ENCODE assay signal across 10 cellular contexts in the genomic region with DNA sequence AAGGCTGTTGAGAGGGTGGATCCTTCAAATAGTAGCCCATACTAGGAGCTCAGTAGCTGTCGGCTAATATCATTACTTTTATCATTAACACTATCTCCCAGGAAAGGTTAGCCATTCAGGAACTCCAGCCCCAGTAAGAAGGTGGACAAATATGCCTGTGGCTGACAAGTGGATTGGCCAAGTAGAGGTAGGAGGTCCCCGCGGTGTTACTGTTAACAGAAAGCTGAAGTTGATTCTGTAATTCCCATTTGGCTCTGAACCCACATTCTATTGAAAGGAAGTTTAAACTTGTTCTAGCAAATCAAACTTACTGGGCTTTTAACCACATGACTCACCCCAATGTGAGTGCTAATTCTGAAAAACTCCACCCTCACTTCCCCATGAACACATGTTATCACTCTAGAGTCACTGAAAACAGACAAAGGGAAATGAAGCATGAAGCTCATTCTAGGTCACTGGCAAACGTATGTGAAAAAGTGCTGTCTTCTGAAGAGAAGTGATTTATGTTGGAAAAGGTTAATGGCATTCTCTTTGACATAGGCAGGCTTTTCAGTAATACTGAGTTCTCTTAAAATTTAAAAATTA.
A peak's percentile ranks its signal among the peaks of the same experiment; 100 is the strongest.
DNase-seq lines count a peak whose midpoint lies in the region; ATAC-seq and TF ChIP-seq lines count a peak whose summit lies in the region.
"Had no signal": no experiment of that assay in that cellular context is flagged by ENCODE, and none has a peak within 500 bp of the region (broad histone marks: within the 10 kb centered on the region; RNA-seq: fewer than 3 reads in every experiment).

No MANE protein-coding gene starts in this region.

- H3K4me3 ChIP-seq in GM23338, result no peak overlapping the region
- H3K4me3 ChIP-seq: Peyer's patch, uterus had no signal

- no peaks in the 10 kb centered on the region for H3K36me3 ChIP-seq in GM23338 (ENCODE audit: insufficient read depth)
- H3K36me3 ChIP-seq: Peyer's patch, uterus had no signal

- peak; percentile 95 for ATAC-seq in GM18505 (IDR thresholded peaks at IDR 0.05; ENCODE audit: unreplicated experiment)
- peak; percentile 58 for ATAC-seq in HG03280 (IDR thresholded peaks at IDR 0.05; ENCODE audit: unreplicated experiment)
- no peak for ATAC-seq in GM23338
- ATAC-seq in GM21367 (IDR thresholded peaks at IDR 0.05; ENCODE audit: unreplicated experiment), result no peak

- H3K27ac ChIP-seq in GM23338 (ENCODE audit: low read depth), result no peak overlapping the region
- H3K27ac ChIP-seq: Peyer's patch, uterus had no signal

- no peaks in the 10 kb centered on the region for H4K20me1 ChIP-seq in GM23338 (replicated peaks; ENCODE audit: insufficient read depth)

- no peak for TF ChIP-seq POLR2A in GM18505 (IDR thresholded peaks at IDR 0.05; ENCODE audit: borderline replicate concordance, extremely low read depth, insufficient read depth, insufficient read length)

- H3K27ac Mint-ChIP-seq in HFFc6 (no peak overlapping the region), GM23338 (no peak overlapping the region)

- H3F3A ChIP-seq in GM23338 (replicated peaks; ENCODE audit: low read depth), result no peaks in the 10 kb centered on the region

- H3K27me3 Mint-ChIP-seq in HFFc6 (ENCODE audit: insufficient read depth) (no peaks in the 10 kb centered on the region; the same call in 1 of the 2 replicates), GM23338 (ENCODE audit: insufficient read depth, low read depth, poor library complexity) (no peaks in the 10 kb centered on the region)

- no peaks in the 10 kb centered on the region; the same call in 1 of the 2 replicates for H3K9me2 ChIP-seq in GM23338 (ENCODE audit: insufficient read depth)

- H3K4me2 ChIP-seq in GM23338, result no peak overlapping the region

- H3K9me3 Mint-ChIP-seq in HFFc6 (peaks cover 20% of the 10 kb centered on the region), GM23338 (no peaks in the 10 kb centered on the region)

- DNase-seq in amniotic epithelial cell (ENCODE audit: low read depth) (peak; percentile 10), non-pigmented ciliary epithelial cell (ENCODE audit: low read depth) (peak; percentile 74), NCI-H2081 (lab: John Stamatoyannopoulos, UW) (no peak), HFFc6 (no peak), GM23338 (ENCODE audit: low spot score) (no peak)
- DNase-seq: Peyer's patch, uterus had no signal

- H3K27me3 ChIP-seq in GM23338 (ENCODE audit: insufficient read depth), result no peaks in the 10 kb centered on the region
- H3K27me3 ChIP-seq: Peyer's patch, uterus had no signal

- no peaks in the 10 kb centered on the region for H3K4me1 ChIP-seq in GM23338 (ENCODE audit: insufficient read depth)
- H3K4me1 ChIP-seq: Peyer's patch, uterus had no signal

- TF ChIP-seq CTCF in HFFc6 (IDR thresholded peaks at IDR 0.05), result no peak
- no peak for TF ChIP-seq CTCF in GM23338 (conservative IDR thresholded peaks at IDR 0.05; ENCODE audit: low read depth in 2 of 2)

- H3K79me2 ChIP-seq in GM23338 (replicated peaks; ENCODE audit: insufficient read depth), result no peaks in the 10 kb centered on the region

- H3K4me3 Mint-ChIP-seq in HFFc6, result no peak overlapping the region
- H3K4me3 Mint-ChIP-seq in GM23338, result no peak overlapping the region

- H2AFZ ChIP-seq in GM23338, result no peak overlapping the region; the same call in 1 of the 2 replicates

- H3K36me3 Mint-ChIP-seq in HFFc6 (ENCODE audit: low read depth) (no peaks in the 10 kb centered on the region), GM23338 (ENCODE audit: low read depth) (no peaks in the 10 kb centered on the region)

- H3K4me1 Mint-ChIP-seq in HFFc6 (ENCODE audit: low read depth), result no peaks in the 10 kb centered on the region
- H3K4me1 Mint-ChIP-seq in GM23338, result peaks cover 8% of the 10 kb centered on the region

TF ChIP-seq in GM23338, 12 proteins besides CTCF, POLR2A, EP300 and RAD21 (continues in another document):
- no peak for TF ChIP-seq NANOG (IDR thresholded peaks at IDR 0.05; ENCODE audit: borderline replicate concordance)
- TF ChIP-seq, protein P1, sequence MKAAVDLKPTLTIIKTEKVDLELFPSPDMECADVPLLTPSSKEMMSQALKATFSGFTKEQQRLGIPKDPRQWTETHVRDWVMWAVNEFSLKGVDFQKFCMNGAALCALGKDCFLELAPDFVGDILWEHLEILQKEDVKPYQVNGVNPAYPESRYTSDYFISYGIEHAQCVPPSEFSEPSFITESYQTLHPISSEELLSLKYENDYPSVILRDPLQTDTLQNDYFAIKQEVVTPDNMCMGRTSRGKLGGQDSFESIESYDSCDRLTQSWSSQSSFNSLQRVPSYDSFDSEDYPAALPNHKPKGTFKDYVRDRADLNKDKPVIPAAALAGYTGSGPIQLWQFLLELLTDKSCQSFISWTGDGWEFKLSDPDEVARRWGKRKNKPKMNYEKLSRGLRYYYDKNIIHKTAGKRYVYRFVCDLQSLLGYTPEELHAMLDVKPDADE (IDR thresholded peaks at IDR 0.05), result no peak
- no peak for TF ChIP-seq ZNF114 (CRISPR knock-in tag; IDR thresholded peaks at IDR 0.05)
- no peak for TF ChIP-seq EZH2phosphoT487 (IDR thresholded peaks at IDR 0.05; ENCODE audit: unreplicated experiment)
- TF ChIP-seq EZH2 (IDR thresholded peaks at IDR 0.05; ENCODE audit: low read depth, unreplicated experiment), result no peak
- TF ChIP-seq POLR2AphosphoS5 (IDR thresholded peaks at IDR 0.05; ENCODE audit: low read depth), result no peak
- no peak for TF ChIP-seq JUNB (IDR thresholded peaks at IDR 0.05; ENCODE audit: unreplicated experiment)
- TF ChIP-seq CREB1 (CRISPR knock-in tag; IDR thresholded peaks at IDR 0.05; ENCODE audit: low read depth), result no peak
- TF ChIP-seq, protein P2, sequence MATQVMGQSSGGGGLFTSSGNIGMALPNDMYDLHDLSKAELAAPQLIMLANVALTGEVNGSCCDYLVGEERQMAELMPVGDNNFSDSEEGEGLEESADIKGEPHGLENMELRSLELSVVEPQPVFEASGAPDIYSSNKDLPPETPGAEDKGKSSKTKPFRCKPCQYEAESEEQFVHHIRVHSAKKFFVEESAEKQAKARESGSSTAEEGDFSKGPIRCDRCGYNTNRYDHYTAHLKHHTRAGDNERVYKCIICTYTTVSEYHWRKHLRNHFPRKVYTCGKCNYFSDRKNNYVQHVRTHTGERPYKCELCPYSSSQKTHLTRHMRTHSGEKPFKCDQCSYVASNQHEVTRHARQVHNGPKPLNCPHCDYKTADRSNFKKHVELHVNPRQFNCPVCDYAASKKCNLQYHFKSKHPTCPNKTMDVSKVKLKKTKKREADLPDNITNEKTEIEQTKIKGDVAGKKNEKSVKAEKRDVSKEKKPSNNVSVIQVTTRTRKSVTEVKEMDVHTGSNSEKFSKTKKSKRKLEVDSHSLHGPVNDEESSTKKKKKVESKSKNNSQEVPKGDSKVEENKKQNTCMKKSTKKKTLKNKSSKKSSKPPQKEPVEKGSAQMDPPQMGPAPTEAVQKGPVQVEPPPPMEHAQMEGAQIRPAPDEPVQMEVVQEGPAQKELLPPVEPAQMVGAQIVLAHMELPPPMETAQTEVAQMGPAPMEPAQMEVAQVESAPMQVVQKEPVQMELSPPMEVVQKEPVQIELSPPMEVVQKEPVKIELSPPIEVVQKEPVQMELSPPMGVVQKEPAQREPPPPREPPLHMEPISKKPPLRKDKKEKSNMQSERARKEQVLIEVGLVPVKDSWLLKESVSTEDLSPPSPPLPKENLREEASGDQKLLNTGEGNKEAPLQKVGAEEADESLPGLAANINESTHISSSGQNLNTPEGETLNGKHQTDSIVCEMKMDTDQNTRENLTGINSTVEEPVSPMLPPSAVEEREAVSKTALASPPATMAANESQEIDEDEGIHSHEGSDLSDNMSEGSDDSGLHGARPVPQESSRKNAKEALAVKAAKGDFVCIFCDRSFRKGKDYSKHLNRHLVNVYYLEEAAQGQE (IDR thresholded peaks at IDR 0.05; ENCODE audit: unreplicated experiment), result no peak

Comparison
In these comparisons a context has a peak if more than half of its experiments do, and no peak if none do; other contexts are left out.
1. ATAC-seq: peak in GM18505 (single experiment) and HG03280 (single experiment); none in GM23338 (single experiment) and GM21367 (single experiment).
2. DNase-seq: peak in amniotic epithelial cell (single experiment) and non-pigmented ciliary epithelial cell (single experiment); none in NCI-H2081 (0 of 2), HFFc6 (single experiment) and GM23338 (single experiment).